25 cellular contexts compared by ENCODE assay signal in the genomic region with DNA sequence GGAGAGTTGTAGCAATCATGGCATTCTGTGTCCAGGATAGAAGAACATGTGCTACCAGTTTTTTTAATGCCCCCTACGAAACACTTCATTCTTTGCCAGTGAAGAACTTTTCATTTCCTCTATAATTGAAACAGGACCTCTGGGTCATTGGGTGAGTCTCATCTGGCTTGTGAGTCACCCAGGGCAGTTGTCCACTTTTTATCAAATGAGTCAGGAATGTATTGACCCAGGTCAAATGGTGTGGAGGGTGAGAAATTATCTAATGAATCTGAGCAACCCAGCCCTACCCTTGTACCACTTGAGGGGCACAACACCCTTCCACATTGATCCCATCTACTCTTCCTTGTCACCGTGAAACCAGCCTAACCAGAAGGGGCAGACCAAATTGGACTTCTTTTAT.
"Had no signal": no experiment of that assay in that cellular context is flagged by ENCODE, and none has a peak within 500 bp of the region (broad histone marks: within the 10 kb centered on the region; RNA-seq: fewer than 3 reads in every experiment).

No MANE protein-coding gene starts in this region.

- H3K4me1 ChIP-seq: breast epithelium, foreskin keratinocyte, heart right ventricle, left ventricle myocardium inferior, prostate gland, right atrium auricular region, testis had no signal

- H3K27ac ChIP-seq: breast epithelium, foreskin keratinocyte, heart right ventricle, left ventricle myocardium inferior, neutrophil, prostate gland, right atrium auricular region, testis had no signal

- H3K4me3 Mint-ChIP-seq: activated CD8-positive, alpha-beta memory T cell treated with anti-CD3 and anti-CD28 coated beads, Interleukin-2, amount 10 ng/mL, durations not matched to agents 7 days and 5 days; activated CD8-positive, alpha-beta T cell treated with anti-CD3 and anti-CD28 coated beads, Interleukin-2, amount 10 ng/mL, durations not matched to agents 7 days and 5 days; activated naive CD4-positive, alpha-beta T cell treated with anti-CD3 and anti-CD28 coated beads, Interleukin-2, amount 50 U/mL, for 24 hours; naive B cell; nephron progenitor cell had no signal

- H3K9me3 ChIP-seq: breast epithelium, neutrophil, prostate gland, right atrium auricular region, testis, transverse colon had no signal

- DNase-seq: activated CD4-positive, alpha-beta T cell treated with anti-CD3 and anti-CD28 coated beads, Interleukin-2, amount 50 U/mL, for 1 hour; activated CD4-positive, CD25-positive, alpha-beta regulatory T cell treated with anti-CD3 and anti-CD28 coated beads, Interleukin-2, amount 50 U/mL, for 72 hours; activated CD8-positive, alpha-beta memory T cell treated with anti-CD3 and anti-CD28 coated beads, Interleukin-2, amount 10 ng/mL, durations not matched to agents 7 days and 5 days; activated CD8-positive, alpha-beta T cell treated with anti-CD3 and anti-CD28 coated beads, Interleukin-2, amount 10 ng/mL, durations not matched to agents 7 days and 5 days; activated T-cell treated with anti-CD3 and anti-CD28 coated beads, Interleukin-2, amount 50 U/mL, for 48 hours; central memory CD4-positive, alpha-beta T cell; foreskin keratinocyte; heart right ventricle; kidney glomerular epithelial cell; left ventricle myocardium inferior; mesendoderm; naive B cell; nephron progenitor cell; stimulated activated CD4-positive, alpha-beta T cell treated with anti-CD3 and anti-CD28 coated beads, Interleukin-4, amount 100 ng/mL, for 1 hour; stimulated activated naive CD8-positive, alpha-beta T cell treated with anti-CD3 and anti-CD28 coated beads, Interleukin-15, Interleukin-2, amounts not matched to agents 100 U/mL and 50 U/mL, for 24 hours; T-helper 2 cell; testis; transverse colon had no signal

- H3K27me3 Mint-ChIP-seq: activated CD8-positive, alpha-beta memory T cell treated with anti-CD3 and anti-CD28 coated beads, Interleukin-2, amount 10 ng/mL, durations not matched to agents 7 days and 5 days had no signal

- H3K27me3 ChIP-seq: breast epithelium, foreskin keratinocyte, heart right ventricle, neutrophil, right atrium auricular region, testis, transverse colon had no signal

- H3K36me3 ChIP-seq: breast epithelium, heart right ventricle, left ventricle myocardium inferior, neutrophil, prostate gland, right atrium auricular region, transverse colon had no signal

- ATAC-seq: activated CD8-positive, alpha-beta memory T cell treated with anti-CD3 and anti-CD28 coated beads, Interleukin-2, amount 10 ng/mL, durations not matched to agents 7 days and 5 days; activated CD8-positive, alpha-beta T cell treated with anti-CD3 and anti-CD28 coated beads, Interleukin-2, amount 10 ng/mL, durations not matched to agents 7 days and 5 days; foreskin keratinocyte; heart right ventricle; stimulated activated naive CD8-positive, alpha-beta T cell treated with anti-CD3 and anti-CD28 coated beads, Interleukin-15, Interleukin-2, amounts not matched to agents 100 U/mL and 50 U/mL, for 24 hours had no signal

- H3K27ac Mint-ChIP-seq: activated CD8-positive, alpha-beta memory T cell treated with anti-CD3 and anti-CD28 coated beads, Interleukin-2, amount 10 ng/mL, durations not matched to agents 7 days and 5 days; activated CD8-positive, alpha-beta T cell treated with anti-CD3 and anti-CD28 coated beads, Interleukin-2, amount 10 ng/mL, durations not matched to agents 7 days and 5 days; activated naive CD4-positive, alpha-beta T cell treated with anti-CD3 and anti-CD28 coated beads, Interleukin-2, amount 50 U/mL, for 24 hours; activated T-helper 2 cell treated with anti-CD3 and anti-CD28 coated beads, Interferon-gamma antibody, Interleukin-2, Interleukin-4, amounts not matched to agents 10 μg/mL and 5 μg/mL and 100 μg/mL, durations not matched to agents 14 hours and 24 hours and 36 hours; naive B cell; nephron progenitor cell had no signal

- H3K4me3 ChIP-seq: breast epithelium, heart right ventricle, left ventricle myocardium inferior, lung, prostate gland, right atrium auricular region, testis, transverse colon had no signal

- H3K4me1 Mint-ChIP-seq: activated CD8-positive, alpha-beta memory T cell treated with anti-CD3 and anti-CD28 coated beads, Interleukin-2, amount 10 ng/mL, durations not matched to agents 7 days and 5 days; activated naive CD4-positive, alpha-beta T cell treated with anti-CD3 and anti-CD28 coated beads, Interleukin-2, amount 50 U/mL, for 24 hours; naive B cell had no signal

- H3K36me3 Mint-ChIP-seq: activated CD8-positive, alpha-beta memory T cell treated with anti-CD3 and anti-CD28 coated beads, Interleukin-2, amount 10 ng/mL, durations not matched to agents 7 days and 5 days; naive B cell had no signal
